In the genomic region with DNA sequence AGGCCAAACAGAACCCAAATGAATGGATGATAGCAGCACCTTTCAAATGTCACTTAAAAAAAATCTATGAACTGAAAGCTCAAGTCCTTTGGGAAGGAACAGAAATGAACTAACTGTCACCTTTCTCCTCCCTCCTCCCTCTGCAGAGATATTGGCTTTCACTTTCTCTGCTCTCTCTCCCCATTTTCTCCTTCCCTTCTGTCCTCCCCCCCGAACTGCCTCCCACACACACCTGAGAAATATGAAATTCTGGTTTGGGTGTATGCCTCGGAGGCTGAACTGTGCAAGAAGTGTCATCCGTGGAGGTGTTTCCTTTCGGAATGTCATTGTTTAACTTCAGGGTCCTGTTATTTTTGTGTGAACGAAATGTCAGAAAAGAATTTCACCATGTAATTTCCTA, we compare ENCODE assay signal across 18 cellular contexts.
DNase-seq lines count a peak whose midpoint lies in the region; ATAC-seq and TF ChIP-seq lines count a peak whose summit lies in the region.
"Had no signal": no experiment of that assay in that cellular context is flagged by ENCODE, and none has a peak within 500 bp of the region (broad histone marks: within the 10 kb centered on the region; RNA-seq: fewer than 3 reads in every experiment).

No MANE protein-coding gene starts in this region.

- no peak overlapping the region for H3K27ac Mint-ChIP-seq in stimulated activated naive B cell treated with anti-CD40 and anti-IgM and Interleukin-4, amounts not matched to agents 10 μg/mL and 1 μg/mL and 100 μg/mL, for 72 hours
- H3K27ac Mint-ChIP-seq: H9 had no signal

- no peak for TF ChIP-seq CTCF in breast epithelium (IDR thresholded peaks at IDR 0.05)

- TF ChIP-seq POLR2A in breast epithelium (IDR thresholded peaks at IDR 0.05), result no peak

- H3K4me1 Mint-ChIP-seq in stimulated activated naive B cell treated with anti-CD40 and anti-IgM and Interleukin-4, amounts not matched to agents 10 μg/mL and 1 μg/mL and 100 μg/mL, for 72 hours, result peaks cover 5 to 14% of the 10 kb centered on the region in 2 donors

- no peaks in the 10 kb centered on the region for H3K4me1 ChIP-seq in breast epithelium
- H3K4me1 ChIP-seq: SJSA1 had no signal

- peak overlapping the region; percentile 3 to 31 for H3K27ac ChIP-seq in breast epithelium
- H3K27ac ChIP-seq: C4-2B, SJSA1 had no signal

- no peaks in the 10 kb centered on the region for H3K36me3 Mint-ChIP-seq in stimulated activated naive B cell treated with anti-CD40 and anti-IgM and Interleukin-4, amounts not matched to agents 10 μg/mL and 1 μg/mL and 100 μg/mL, for 72 hours

- H3K9me3 Mint-ChIP-seq in stimulated activated naive B cell treated with anti-CD40 and anti-IgM and Interleukin-4, amounts not matched to agents 10 μg/mL and 1 μg/mL and 100 μg/mL, for 72 hours, result no peaks in the 10 kb centered on the region
- H3K9me3 Mint-ChIP-seq: H9 had no signal

- ATAC-seq in HG02885 (IDR thresholded peaks at IDR 0.05; ENCODE audit: poor library complexity, unreplicated experiment), result peak; percentile 53
- ATAC-seq in stimulated activated naive B cell treated with anti-CD40 and anti-IgM and Interleukin-4, amounts not matched to agents 10 μg/mL and 1 μg/mL and 100 μg/mL, for 72 hours (replicated peaks), result peak in 1 of 2 donors; percentile 36
- ATAC-seq in HG02970 (IDR thresholded peaks at IDR 0.05; ENCODE audit: low FRiP score, unreplicated experiment), result no peak
- ATAC-seq: PC-3 had no signal

- H3K27me3 Mint-ChIP-seq in stimulated activated naive B cell treated with anti-CD40 and anti-IgM and Interleukin-4, amounts not matched to agents 10 μg/mL and 1 μg/mL and 100 μg/mL, for 72 hours, result peaks cover 0 to 5% of the 10 kb centered on the region in 2 donors

- DNase-seq in NCI-H2171 treated with DMSO at 0.1 percent for 48 hours (lab: John Stamatoyannopoulos, UW), result peak; percentile 51
- no peak for DNase-seq in NCI-H2171 (lab: John Stamatoyannopoulos, UW)
- DNase-seq in breast epithelium (ENCODE audit: low spot score in 2 of 2), result peak in 1 of 2 donors; percentile 43
- DNase-seq in stimulated activated naive B cell treated with anti-CD40 and anti-IgM and Interleukin-4, amounts not matched to agents 10 μg/mL and 1 μg/mL and 100 μg/mL, for 72 hours, result no peak
- DNase-seq in AG08396 (ENCODE audit: low spot score), result no peak
- DNase-seq in COR-L47 (lab: John Stamatoyannopoulos, UW), result no peak
- DNase-seq: DMS 273 treated with DMSO at 0.1 percent for 48 hours, GF-D8, H9, NCI-H1417 treated with DMSO at 0.1 percent for 48 hours, NCI-H1930, NCI-H526, PC-3, SW 1271 had no signal

- peak overlapping the region; percentile 12 to 53 for H3K4me3 Mint-ChIP-seq in stimulated activated naive B cell treated with anti-CD40 and anti-IgM and Interleukin-4, amounts not matched to agents 10 μg/mL and 1 μg/mL and 100 μg/mL, for 72 hours
- H3K4me3 Mint-ChIP-seq: H9 had no signal

- H3K9me3 ChIP-seq in breast epithelium, result no peaks in the 10 kb centered on the region
- H3K9me3 ChIP-seq: SJSA1 had no signal

- H3K27me3 ChIP-seq in breast epithelium, result no peaks in the 10 kb centered on the region

- intact Hi-C loops in breast epithelium (cut with DNase I; ENCODE audit: low total_unique reads), result no loop called here

- H3K36me3 ChIP-seq in breast epithelium, result no peaks in the 10 kb centered on the region
- H3K36me3 ChIP-seq: SJSA1 had no signal

- peak overlapping the region in 1 of 3 donors; percentile 13 for H3K4me3 ChIP-seq in breast epithelium
- H3K4me3 ChIP-seq: SJSA1 had no signal
